Comparison of ENCODE assay signal across 11 cellular contexts in genomic region chr1:61170328-61171238, GRCh38.
DNase-seq lines count a peak whose midpoint lies in the region; ATAC-seq, FAIRE-seq and TF ChIP-seq lines count a peak whose summit lies in the region.
"Had no signal": no experiment of that assay in that cellular context is flagged by ENCODE, and none has a peak within 500 bp of the region (broad histone marks: within the 10 kb centered on the region; RNA-seq: fewer than 3 reads in every experiment).

No MANE protein-coding gene starts in this region.

- peaks cover 5% of the 10 kb centered on the region for H3K36me3 Mint-ChIP-seq in mesothelial cell of epicardium
- no peaks in the 10 kb centered on the region for H3K36me3 Mint-ChIP-seq in activated CD4-positive, alpha-beta T cell treated with anti-CD3 and anti-CD28 coated beads, Interleukin-2, amount 10 ng/mL, durations not matched to agents 24 days and 14 days (ENCODE audit: low read depth)

- WGBS in A549 (ENCODE audit: missing lambda C conversion rate), result 18% methylated on average over 6 of the region's 6 CpGs

- H3K27me3 Mint-ChIP-seq in mesothelial cell of epicardium (ENCODE audit: low read depth), result no peaks in the 10 kb centered on the region
- H3K27me3 Mint-ChIP-seq in activated CD4-positive, alpha-beta T cell treated with anti-CD3 and anti-CD28 coated beads, Interleukin-2, amount 10 ng/mL, durations not matched to agents 24 days and 14 days, result peaks cover 23% of the 10 kb centered on the region

- CTCF ChIA-PET in A549 (lab: Yijun Ruan, JAX), result interaction anchor here (0.8 to 1.2 kb wide), 2 partner anchors 12 to 167 kb away, joined by 4 read pairs; no protein-coding TSS in a partner anchor

- H3K27ac Mint-ChIP-seq in mesothelial cell of epicardium, result peak overlapping the region; percentile 89
- no peak overlapping the region for H3K27ac Mint-ChIP-seq in activated CD4-positive, alpha-beta T cell treated with anti-CD3 and anti-CD28 coated beads, Interleukin-2, amount 10 ng/mL, durations not matched to agents 24 days and 14 days

- FAIRE-seq in A549 (lab: Jason Lieb, UNC), result no peak
- FAIRE-seq: A204.1 had no signal

- DNase-seq in A549 (ENCODE audit: low read depth in 1 of 2, low spot score in 1 of 2), result peak in 1 of 2 experiments; percentile 30
- DNase-seq in RKO (ENCODE audit: low spot score), result peak; percentile 13
- peak; percentile 62 for DNase-seq in epithelial cell of esophagus (ENCODE audit: low read depth)
- no peak for DNase-seq in mesothelial cell of epicardium (ENCODE audit: low spot score in 2 of 2, unreplicated experiment in 2 of 2)
- no peak for DNase-seq in NCI-H2171 (lab: John Stamatoyannopoulos, UW)
- no peak for DNase-seq in stimulated activated CD4-positive, alpha-beta T cell treated with anti-CD3 and anti-CD28 coated beads, Interleukin-15, amount 100 ng/mL, for 24 hours
- no peak for DNase-seq in activated CD4-positive, alpha-beta T cell treated with anti-CD3 and anti-CD28 coated beads, Interleukin-2, amount 10 ng/mL, durations not matched to agents 24 days and 14 days
- DNase-seq: activated CD4-positive, alpha-beta T cell treated with anti-CD3 and anti-CD28 coated beads, Interleukin-2, amount 50 U/mL, for 4 hours had no signal

- H3K4me1 Mint-ChIP-seq in mesothelial cell of epicardium, result peaks cover 72% of the 10 kb centered on the region
- no peaks in the 10 kb centered on the region for H3K4me1 Mint-ChIP-seq in activated CD4-positive, alpha-beta T cell treated with anti-CD3 and anti-CD28 coated beads, Interleukin-2, amount 10 ng/mL, durations not matched to agents 24 days and 14 days

- TF ChIP-seq CTCF in A549 (IDR thresholded peaks at IDR 0.05) (no peak), epithelial cell of esophagus (IDR thresholded peaks at IDR 0.05; ENCODE audit: insufficient read depth, low read depth, low read length, missing control alignments) (no peak), mesothelial cell of epicardium (IDR thresholded peaks at IDR 0.05; ENCODE audit: unreplicated experiment) (no peak)

- no peak for TF ChIP-seq POLR2A in A549 (IDR thresholded peaks at IDR 0.05; ENCODE audit: low read length)

- H3K4me3 ChIP-seq in A549 (no peak overlapping the region), epithelial cell of esophagus (ENCODE audit: low read length) (no peak overlapping the region)
- H3K4me3 ChIP-seq: SJSA1 had no signal

- intact Hi-C loops in activated CD4-positive, alpha-beta T cell treated with anti-CD3 and anti-CD28 coated beads, Interleukin-2, amount 10 ng/mL, durations not matched to agents 24 days and 14 days (cut with micrococcal nuclease), result no loop called here

- ATAC-seq in A549, result peak in 1 of 2 experiments; percentile 78; a peak in 3 of 6 replicates
- no peak for ATAC-seq in HG02763 (IDR thresholded peaks at IDR 0.05; ENCODE audit: unreplicated experiment)

- peak overlapping the region; percentile 64 for H3K4me2 ChIP-seq in A549

- no peaks in the 10 kb centered on the region for H3K9me3 ChIP-seq in A549
- H3K9me3 ChIP-seq: SJSA1 had no signal

- no peak for TF ChIP-seq EP300 in A549 (IDR thresholded peaks at IDR 0.05)

- peak overlapping the region; percentile 30 to 55; a peak in 4 of 6 replicates for H3K27ac ChIP-seq in A549
- H3K27ac ChIP-seq: SJSA1 had no signal

- peaks cover 30% of the 10 kb centered on the region for H3K4me1 ChIP-seq in A549
- H3K4me1 ChIP-seq: SJSA1 had no signal

- H3K9me3 Mint-ChIP-seq in mesothelial cell of epicardium, result no peaks in the 10 kb centered on the region
- H3K9me3 Mint-ChIP-seq in activated CD4-positive, alpha-beta T cell treated with anti-CD3 and anti-CD28 coated beads, Interleukin-2, amount 10 ng/mL, durations not matched to agents 24 days and 14 days, result no peaks in the 10 kb centered on the region

- POLR2A ChIA-PET in A549 (lab: Yijun Ruan, JAX), result interaction anchor here (0.5 kb wide), 1 partner anchor 31 kb away, joined by 4 read pairs; no protein-coding TSS in a partner anchor

- no peak for TF ChIP-seq RAD21 in A549 (conservative IDR thresholded peaks at IDR 0.05 in 1 of 2, IDR thresholded peaks at IDR 0.05 in 1 of 2)

- no peak overlapping the region for H3K4me3 Mint-ChIP-seq in mesothelial cell of epicardium
- no peak overlapping the region for H3K4me3 Mint-ChIP-seq in activated CD4-positive, alpha-beta T cell treated with anti-CD3 and anti-CD28 coated beads, Interleukin-2, amount 10 ng/mL, durations not matched to agents 24 days and 14 days

TF ChIP-seq in A549, 52 proteins besides CTCF, POLR2A, EP300 and RAD21:
- no peak for TF ChIP-seq KDM1A (IDR thresholded peaks at IDR 0.05; ENCODE audit: low read depth)
- no peak for TF ChIP-seq TP53 (CRISPR knock-in tag; IDR thresholded peaks at IDR 0.05)
- TF ChIP-seq MYC (IDR thresholded peaks at IDR 0.05; ENCODE audit: borderline replicate concordance, low read length), result no peak
- no peak for TF ChIP-seq KDM5A (IDR thresholded peaks at IDR 0.05)
- TF ChIP-seq MAZ (IDR thresholded peaks at IDR 0.05; ENCODE audit: borderline replicate concordance, low read depth, low read length), result no peak

Comparison
In these comparisons a context has a peak if more than half of its experiments do, and no peak if none do; other contexts are left out.
1. DNase-seq: peak in RKO (single experiment) and epithelial cell of esophagus (single experiment); none in mesothelial cell of epicardium (0 of 2), NCI-H2171 (single experiment), stimulated activated CD4-positive, alpha-beta T cell treated with anti-CD3 and anti-CD28 coated beads, Interleukin-15, amount 100 ng/mL, for 24 hours (single experiment) and activated CD4-positive, alpha-beta T cell treated with anti-CD3 and anti-CD28 coated beads, Interleukin-2, amount 10 ng/mL, durations not matched to agents 24 days and 14 days (single experiment).